In genomic region chr2:16546128-16546754, GRCh38 we compare ENCODE assay signal across 8 cellular contexts.
DNase-seq lines count a peak whose midpoint lies in the region; ATAC-seq and TF ChIP-seq lines count a peak whose summit lies in the region.
"Had no signal": no experiment of that assay in that cellular context is flagged by ENCODE, and none has a peak within 500 bp of the region (broad histone marks: within the 10 kb centered on the region; RNA-seq: fewer than 3 reads in every experiment).

No MANE protein-coding gene starts in this region.

- H3K27ac Mint-ChIP-seq in neural crest cell (ENCODE audit: unreplicated experiment) = no peak overlapping the region

- no peak for TF ChIP-seq CTCF in epithelial cell of esophagus (IDR thresholded peaks at IDR 0.05; ENCODE audit: insufficient read depth, low read depth, low read length, missing control alignments)
- TF ChIP-seq CTCF in neural crest cell (conservative IDR thresholded peaks at IDR 0.05) = no peak

- no peak overlapping the region for H3K4me3 ChIP-seq in H7 (ENCODE audit: insufficient read depth, low read depth, low read length)
- no peak overlapping the region for H3K4me3 ChIP-seq in epithelial cell of esophagus (ENCODE audit: low read length)

- H3K27me3 ChIP-seq in H7 (ENCODE audit: control insufficient read depth, insufficient read depth, low read length) = no peaks in the 10 kb centered on the region

- H3K27me3 Mint-ChIP-seq in neural crest cell (ENCODE audit: low read depth) = peaks cover 22% of the 10 kb centered on the region

- no peak overlapping the region for H3K4me3 Mint-ChIP-seq in neural crest cell

- no peaks in the 10 kb centered on the region for H3K9me3 Mint-ChIP-seq in neural crest cell

- no peaks in the 10 kb centered on the region for H3K4me1 Mint-ChIP-seq in neural crest cell

- H3K36me3 Mint-ChIP-seq in neural crest cell (ENCODE audit: low read depth) = no peaks in the 10 kb centered on the region

- peak; percentile 12 for DNase-seq in H7
- DNase-seq in NOMO-1 treated with dmso at 0.1 percent for 144 hours (lab: John Stamatoyannopoulos, UW; ENCODE audit: unreplicated experiment) = peak; percentile 1
- peak; percentile 84 for DNase-seq in epithelial cell of esophagus (ENCODE audit: low read depth)
- DNase-seq in neural crest cell (ENCODE audit: low read depth, low spot score) = peak; percentile 49
- DNase-seq in COR-L47 (lab: John Stamatoyannopoulos, UW) = no peak
- DNase-seq: nucleus accumbens had no signal

- no peak for ATAC-seq in GM18873 (IDR thresholded peaks at IDR 0.05; ENCODE audit: low FRiP score, unreplicated experiment)
- ATAC-seq in GM21447 (IDR thresholded peaks at IDR 0.05; ENCODE audit: unreplicated experiment) = no peak

- no peaks in the 10 kb centered on the region for H3K36me3 ChIP-seq in H7 (replicated peaks; ENCODE audit: control insufficient read depth, insufficient read depth, low read length)
